ENCODE assay signal across 1 cellular context in genomic region chr1:116508984-116509980, GRCh38.
TF ChIP-seq lines count a peak whose summit lies in the region.

No MANE protein-coding gene starts in this region.

TF ChIP-seq in HepG2, 621 proteins besides CTCF, POLR2A, EP300 and RAD21 (continued from another document and continues in another):
- no peak for TF ChIP-seq ZNF407 (CRISPR knock-in tag; IDR thresholded peaks at IDR 0.05; ENCODE audit: not compliant biosample characterization)
- peak; percentile 68 for TF ChIP-seq SALL1 (CRISPR knock-in tag; IDR thresholded peaks at IDR 0.05)
- no peak for TF ChIP-seq CC2D1A (CRISPR knock-in tag; IDR thresholded peaks at IDR 0.05)
- no peak for TF ChIP-seq ZNF691 (CRISPR knock-in tag; IDR thresholded peaks at IDR 0.05; ENCODE audit: borderline replicate concordance, low read depth)
- peak; percentile 43; the same call in 1 of the 2 replicates for TF ChIP-seq ZNF609 (CRISPR knock-in tag; IDR thresholded peaks at IDR 0.05; ENCODE audit: borderline replicate concordance)
- no peak for TF ChIP-seq MNT (IDR thresholded peaks at IDR 0.05)
- no peak for TF ChIP-seq NCOA1 (CRISPR knock-in tag; IDR thresholded peaks at IDR 0.05)
- no peak for TF ChIP-seq ZFP62 (CRISPR knock-in tag; IDR thresholded peaks at IDR 0.05)
- TF ChIP-seq ZNF34 (CRISPR knock-in tag; IDR thresholded peaks at IDR 0.05; ENCODE audit: borderline replicate concordance), result no peak
- TF ChIP-seq ZNF572 (CRISPR knock-in tag; IDR thresholded peaks at IDR 0.05), result no peak
- no peak for TF ChIP-seq HBP1 (CRISPR knock-in tag; IDR thresholded peaks at IDR 0.05; ENCODE audit: low read depth)
- no peak for TF ChIP-seq TCF12 (IDR thresholded peaks at IDR 0.05)
- no peak for TF ChIP-seq TCF12 (CRISPR knock-in tag; IDR thresholded peaks at IDR 0.05)
- TF ChIP-seq DPF2 (CRISPR knock-in tag; IDR thresholded peaks at IDR 0.05; ENCODE audit: borderline replicate concordance, low read depth), result 0 out of 2 replicates have a peak, but pooled peaks have one; percentile 43
- no peak for TF ChIP-seq ZBTB46 (CRISPR knock-in tag; IDR thresholded peaks at IDR 0.05; ENCODE audit: borderline replicate concordance)
- no peak for TF ChIP-seq GABPA (IDR thresholded peaks at IDR 0.05; ENCODE audit: low read depth, low read length)
- peak; percentile 43; the same call in 1 of the 2 replicates for TF ChIP-seq GABPA (CRISPR knock-in tag; IDR thresholded peaks at IDR 0.05; ENCODE audit: low read depth)
- peak; percentile 17; the same call in 1 of the 2 replicates for TF ChIP-seq HMGXB3 (CRISPR knock-in tag; IDR thresholded peaks at IDR 0.05; ENCODE audit: borderline replicate concordance)
- TF ChIP-seq ZNF605 (CRISPR knock-in tag; IDR thresholded peaks at IDR 0.05), result no peak
- TF ChIP-seq PHF5A (CRISPR knock-in tag; IDR thresholded peaks at IDR 0.05; ENCODE audit: low read depth, unreplicated experiment), result no peak
- TF ChIP-seq SMC3 (IDR thresholded peaks at IDR 0.05; ENCODE audit: low read length), result peak; percentile 14; the same call in 1 of the 2 replicates
- no peak for TF ChIP-seq GTF2F1 (IDR thresholded peaks at IDR 0.05; ENCODE audit: low read length)
- TF ChIP-seq KLF11 (CRISPR knock-in tag; IDR thresholded peaks at IDR 0.05), result no peak
- TF ChIP-seq SALL2 (CRISPR knock-in tag; IDR thresholded peaks at IDR 0.05), result no peak
- TF ChIP-seq CSRNP1 (CRISPR knock-in tag; IDR thresholded peaks at IDR 0.05), result no peak
- no peak for TF ChIP-seq ZNF768 (CRISPR knock-in tag; IDR thresholded peaks at IDR 0.05)
- peak; percentile 69 for TF ChIP-seq FOSL2 (CRISPR knock-in tag; IDR thresholded peaks at IDR 0.05)
- TF ChIP-seq RBM22 (optimal IDR thresholded peaks at IDR 0.05; ENCODE audit: low read length), result no peak
- no peak for TF ChIP-seq HOXA7 (CRISPR knock-in tag; IDR thresholded peaks at IDR 0.05)
- no peak; the same call in 1 of the 2 replicates for TF ChIP-seq ZNF430 (CRISPR knock-in tag; IDR thresholded peaks at IDR 0.05)
- TF ChIP-seq FOXO1 (CRISPR knock-in tag; IDR thresholded peaks at IDR 0.05), result peak; percentile 44; the same call in 1 of the 2 replicates
- no peak for TF ChIP-seq ZMAT3 (CRISPR knock-in tag; conservative IDR thresholded peaks at IDR 0.05)
